ENCODE assay signal across 1 cellular context in genomic region chr22:33706100-33706499, GRCh38.
TF ChIP-seq lines count a peak whose summit lies in the region.

No MANE protein-coding gene starts in this region.

TF ChIP-seq in GM23338, 12 proteins besides CTCF, POLR2A, EP300 and RAD21 (continued from another document):
- TF ChIP-seq ZNF462 (CRISPR knock-in tag; IDR thresholded peaks at IDR 0.05) (no peak), EZH2phosphoT487 (IDR thresholded peaks at IDR 0.05; ENCODE audit: unreplicated experiment) (no peak), POLR2AphosphoS5 (IDR thresholded peaks at IDR 0.05; ENCODE audit: low read depth) (no peak), EZH2 (IDR thresholded peaks at IDR 0.05; ENCODE audit: low read depth, unreplicated experiment) (no peak)
